ENCODE assay signal across 1 cellular context in genomic region chr12:102748704-102749103, GRCh38.
TF ChIP-seq lines count a peak whose summit lies in the region.

No MANE protein-coding gene starts in this region.

TF ChIP-seq in GM12878, 131 proteins besides CTCF, POLR2A, EP300 and RAD21 (continued from another document):
- no peak for TF ChIP-seq E2F8 (IDR thresholded peaks at IDR 0.05; ENCODE audit: low read depth, partially characterized antibody)
- 0 out of 4 replicates have a peak, but pooled peaks of 1 of the 2 experiments have one; percentile 54 for TF ChIP-seq SRF (IDR thresholded peaks at IDR 0.05; ENCODE audit: low read depth in 2 of 2, low read length in 2 of 2)
- no peak for TF ChIP-seq EZH2 (IDR thresholded peaks at IDR 0.05; ENCODE audit: borderline replicate concordance, control insufficient read depth, low read depth, low read length)
- peak; percentile 41; the same call in 1 of the 2 replicates for TF ChIP-seq ATF2 (IDR thresholded peaks at IDR 0.05; ENCODE audit: low read length)
- no peak for TF ChIP-seq NKRF (conservative IDR thresholded peaks at IDR 0.05)
- no peak for TF ChIP-seq RAD51 (IDR thresholded peaks at IDR 0.05)
- no peak for TF ChIP-seq IKZF2 (IDR thresholded peaks at IDR 0.05)
- TF ChIP-seq MEF2B (IDR thresholded peaks at IDR 0.05; ENCODE audit: partially characterized antibody, poor library complexity, severe bottlenecking), result peak; percentile 84
- no peak for TF ChIP-seq ZNF687 (IDR thresholded peaks at IDR 0.05)
- TF ChIP-seq MTA2 (IDR thresholded peaks at IDR 0.05; ENCODE audit: low read depth), result 0 out of 2 replicates have a peak, but pooled peaks have one; percentile 16
